1 cellular context compared by ENCODE assay signal in genomic region chr5:140547508-140548299, GRCh38.
TF ChIP-seq lines count a peak whose summit lies in the region.

Gene EIF4EBP3, plus strand, starts transcription at chr5:140547662. Its CDS starts 76 bp downstream, at chr5:140547738.

TF ChIP-seq in HepG2, 621 proteins besides CTCF, POLR2A, EP300 and RAD21 (continued from another document):
- TF ChIP-seq ZBED4 (CRISPR knock-in tag; IDR thresholded peaks at IDR 0.05; ENCODE audit: borderline replicate concordance) (peak; percentile 88; the same call in 1 of the 2 replicates), FOXA3 (CRISPR knock-in tag; IDR thresholded peaks at IDR 0.05) (peak; percentile 69), CENPBD1 (CRISPR knock-in tag; IDR thresholded peaks at IDR 0.05; ENCODE audit: borderline replicate concordance, low read depth) (no peak), ZBTB43 (CRISPR knock-in tag; conservative IDR thresholded peaks at IDR 0.05) (no peak), EHMT2 (IDR thresholded peaks at IDR 0.05; ENCODE audit: borderline replicate concordance, low read depth, low read length) (no peak), HNRNPLL (IDR thresholded peaks at IDR 0.05; ENCODE audit: low read depth, low read length, poor library complexity, severe bottlenecking) (peak; percentile 58), E2F1 (CRISPR knock-in tag; IDR thresholded peaks at IDR 0.05) (0 out of 2 replicates have a peak, but pooled peaks have one; percentile 46), GRHL1 (CRISPR knock-in tag; conservative IDR thresholded peaks at IDR 0.05) (no peak), ZKSCAN8 (CRISPR knock-in tag; IDR thresholded peaks at IDR 0.05; ENCODE audit: borderline replicate concordance) (no peak), ZBTB38 (CRISPR knock-in tag; IDR thresholded peaks at IDR 0.05) (peak; percentile 53; the same call in 1 of the 2 replicates), NR0B2 (CRISPR knock-in tag; IDR thresholded peaks at IDR 0.05) (no peak), STAG1 (CRISPR knock-in tag; IDR thresholded peaks at IDR 0.05) (peak; percentile 45; the same call in 1 of the 2 replicates), ZNF124 (CRISPR knock-in tag; IDR thresholded peaks at IDR 0.05) (0 out of 2 replicates have a peak, but pooled peaks have one; percentile 63), SMAD3 (CRISPR knock-in tag; IDR thresholded peaks at IDR 0.05) (peak; percentile 62; the same call in 1 of the 2 replicates), GFI1 (CRISPR knock-in tag; IDR thresholded peaks at IDR 0.05; ENCODE audit: borderline replicate concordance) (peak; percentile 70; the same call in 1 of the 2 replicates), ZNF616 (CRISPR knock-in tag; IDR thresholded peaks at IDR 0.05; ENCODE audit: low read depth) (no peak), HDAC1 (CRISPR knock-in tag; IDR thresholded peaks at IDR 0.05) (peak; percentile 66), ZBTB33 (CRISPR knock-in tag; IDR thresholded peaks at IDR 0.05) (peak; percentile 13; the same call in 1 of the 2 replicates), HMG20B (CRISPR knock-in tag; conservative IDR thresholded peaks at IDR 0.05) (no peak), ZFP62 (CRISPR knock-in tag; IDR thresholded peaks at IDR 0.05) (no peak), SRSF1 (optimal IDR thresholded peaks at IDR 0.05; ENCODE audit: low read depth, low read length) (peak; percentile 35), IRF9 (CRISPR knock-in tag; IDR thresholded peaks at IDR 0.05; ENCODE audit: borderline replicate concordance) (no peak), ZNF691 (CRISPR knock-in tag; IDR thresholded peaks at IDR 0.05; ENCODE audit: borderline replicate concordance, low read depth) (no peak; the same call in 1 of the 2 replicates), CHD2 (IDR thresholded peaks at IDR 0.05; ENCODE audit: low read depth, low read length) (no peak), ZNF580 (CRISPR knock-in tag; IDR thresholded peaks at IDR 0.05; ENCODE audit: borderline replicate concordance, low read depth) (peak; percentile 44; the same call in 1 of the 2 replicates)
